8 cellular contexts compared by ENCODE assay signal in the genomic region with DNA sequence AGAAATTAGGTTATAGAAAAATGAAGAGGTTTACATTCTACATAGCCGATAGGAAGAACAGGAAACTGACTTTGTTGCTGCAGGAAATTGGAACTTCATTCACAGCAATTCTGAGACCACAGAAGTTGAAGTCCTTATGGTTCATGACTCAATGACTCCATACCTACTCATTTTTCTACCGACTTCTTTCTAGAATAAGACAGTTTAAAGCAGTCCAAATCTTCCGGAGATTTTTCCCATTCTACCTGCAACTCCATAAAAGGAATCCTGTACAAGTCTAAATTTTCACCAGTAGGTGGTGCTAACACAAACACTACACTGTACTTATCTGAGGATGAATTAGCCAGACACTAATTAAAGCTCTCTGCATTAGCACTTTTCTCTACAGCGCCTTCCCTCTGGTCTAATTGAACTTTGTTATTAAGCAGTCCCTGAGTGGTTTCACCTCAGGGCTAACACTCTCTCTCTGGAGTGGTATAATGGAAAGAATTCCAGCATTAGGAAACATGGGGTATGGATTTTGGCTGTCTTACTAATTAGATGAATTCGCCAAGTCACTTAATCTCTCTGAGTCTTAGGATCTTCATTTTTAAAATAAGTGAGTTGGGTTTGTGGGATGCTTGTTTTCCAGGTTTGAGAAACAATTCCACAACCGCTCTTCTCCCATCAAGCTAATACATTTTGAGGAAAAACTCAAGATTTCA.
A peak's percentile ranks its signal among the peaks of the same experiment; 100 is the strongest.
DNase-seq lines count a peak whose midpoint lies in the region; TF ChIP-seq lines count a peak whose summit lies in the region.

No MANE protein-coding gene starts in this region.

- H3K9ac ChIP-seq in OCI-LY3 (ENCODE audit: low read length) (peak overlapping the region; percentile 69), liver (ENCODE audit: low read depth in 1 of 2, low read length in 2 of 2) (no peak overlapping the region)

- no peak for TF ChIP-seq POLR2A in vagina (IDR thresholded peaks at IDR 0.05)
- no peak for TF ChIP-seq POLR2A in lower leg skin (IDR thresholded peaks at IDR 0.05)

- intact Hi-C loops in vagina (cut with DNase I) (loop anchor here (5.0 kb wide), 1 partner anchor 240 kb away; the partner anchor contains the start of gene RBPJ), lower leg skin (cut with DNase I; ENCODE audit: low total_unique reads) (no loop called here)

- peak; percentile 76 to 81 for TF ChIP-seq RAD21 in liver (IDR thresholded peaks at IDR 0.05)

- DNase-seq in DMS 273 (lab: John Stamatoyannopoulos, UW; ENCODE audit: unreplicated experiment) (peak; percentile 75), DMS 273 treated with DMSO at 0.1 percent for 48 hours (lab: John Stamatoyannopoulos, UW) (no peak), KBM-7 (peak; percentile 59), cerebellum (ENCODE audit: low spot score) (peak; percentile 27), vagina (ENCODE audit: extremely low spot score in 2 of 2) (no peak), lower leg skin (ENCODE audit: low spot score in 2 of 2) (no peak)

- in situ Hi-C loops in KBM-7 (cut with MboI; ENCODE audit: low pct_unique_long_range_greater_than_20kb, low sequenced_read_pairs), result no loop called here

- H3K36me3 ChIP-seq in OCI-LY3 (replicated peaks; ENCODE audit: low read depth, low read length) (peaks cover 11% of the 10 kb centered on the region), liver (ENCODE audit: control insufficient read depth in 4 of 4, insufficient read depth in 3 of 4, low read depth in 1 of 4, low read length in 3 of 4) (no peaks in the 10 kb centered on the region), vagina (no peaks in the 10 kb centered on the region)

- H3K4me3 ChIP-seq in OCI-LY3 (ENCODE audit: low read length), result peak overlapping the region; percentile 44
- H3K4me3 ChIP-seq in liver (ENCODE audit: low read depth in 1 of 3, low read length in 3 of 3), result no peak overlapping the region
- H3K4me3 ChIP-seq in vagina, result no peak overlapping the region
- H3K4me3 ChIP-seq in lower leg skin (ENCODE audit: low read depth, poor library complexity, severe bottlenecking), result no peak overlapping the region

- 47% methylated on average over 6 of the region's 6 CpGs for WGBS in liver
- 49 to 51% methylated on average over 6 of the region's 6 CpGs for WGBS in lower leg skin, 2 donors

- no peaks in the 10 kb centered on the region for H4K20me1 ChIP-seq in OCI-LY3 (ENCODE audit: insufficient read depth, low read length)

- H2AFZ ChIP-seq in OCI-LY3 (ENCODE audit: low read depth, low read length), result no peak overlapping the region

- H3K4me2 ChIP-seq in OCI-LY3 (ENCODE audit: low read length), result peak overlapping the region; percentile 76

- TF ChIP-seq CTCF in OCI-LY3 (IDR thresholded peaks at IDR 0.05; ENCODE audit: low read depth, low read length) (peak; percentile 84), liver (IDR thresholded peaks at IDR 0.05; ENCODE audit: low read depth, low read length, missing input control) (peak; percentile 63), vagina (IDR thresholded peaks at IDR 0.05) (peak; percentile 2 to 55 (median 51)), lower leg skin (IDR thresholded peaks at IDR 0.05) (no peak)

- H3K9me3 ChIP-seq in OCI-LY3 (ENCODE audit: insufficient read depth, low read length) (peaks cover 6% of the 10 kb centered on the region), liver (ENCODE audit: control insufficient read depth in 4 of 4, low read length in 3 of 4) (no peaks in the 10 kb centered on the region), vagina (no peaks in the 10 kb centered on the region)

- no peaks in the 10 kb centered on the region for H3K79me2 ChIP-seq in OCI-LY3 (ENCODE audit: low read length)

- H3K27ac ChIP-seq in OCI-LY3 (ENCODE audit: low read length) (peak overlapping the region; percentile 94), liver (ENCODE audit: low read depth in 1 of 2, low read length in 2 of 2) (no peak overlapping the region), vagina (no peak overlapping the region)

- H3K27me3 ChIP-seq in OCI-LY3 (ENCODE audit: low read depth, low read length) (no peaks in the 10 kb centered on the region), liver (ENCODE audit: control insufficient read depth in 4 of 4, insufficient read depth in 4 of 4, low read length in 3 of 4) (peaks cover 0 to 8% (median 0%) of the 10 kb centered on the region in 4 donors), vagina (no peaks in the 10 kb centered on the region)

- H3K4me1 ChIP-seq in OCI-LY3 (ENCODE audit: low read length), result peaks cover 92% of the 10 kb centered on the region
- H3K4me1 ChIP-seq in liver (ENCODE audit: control insufficient read depth in 4 of 4, insufficient read depth in 4 of 4, low read length in 3 of 4), result no peaks in the 10 kb centered on the region
- H3K4me1 ChIP-seq in vagina, result peaks cover 21% of the 10 kb centered on the region

TF ChIP-seq in liver, 16 proteins besides CTCF, POLR2A, EP300 and RAD21:
- TF ChIP-seq RXRA (IDR thresholded peaks at IDR 0.05), result no peak
- TF ChIP-seq FOXA2 (IDR thresholded peaks at IDR 0.05), result no peak
- TF ChIP-seq SP1 (IDR thresholded peaks at IDR 0.05), result no peak
- TF ChIP-seq, protein P1, sequence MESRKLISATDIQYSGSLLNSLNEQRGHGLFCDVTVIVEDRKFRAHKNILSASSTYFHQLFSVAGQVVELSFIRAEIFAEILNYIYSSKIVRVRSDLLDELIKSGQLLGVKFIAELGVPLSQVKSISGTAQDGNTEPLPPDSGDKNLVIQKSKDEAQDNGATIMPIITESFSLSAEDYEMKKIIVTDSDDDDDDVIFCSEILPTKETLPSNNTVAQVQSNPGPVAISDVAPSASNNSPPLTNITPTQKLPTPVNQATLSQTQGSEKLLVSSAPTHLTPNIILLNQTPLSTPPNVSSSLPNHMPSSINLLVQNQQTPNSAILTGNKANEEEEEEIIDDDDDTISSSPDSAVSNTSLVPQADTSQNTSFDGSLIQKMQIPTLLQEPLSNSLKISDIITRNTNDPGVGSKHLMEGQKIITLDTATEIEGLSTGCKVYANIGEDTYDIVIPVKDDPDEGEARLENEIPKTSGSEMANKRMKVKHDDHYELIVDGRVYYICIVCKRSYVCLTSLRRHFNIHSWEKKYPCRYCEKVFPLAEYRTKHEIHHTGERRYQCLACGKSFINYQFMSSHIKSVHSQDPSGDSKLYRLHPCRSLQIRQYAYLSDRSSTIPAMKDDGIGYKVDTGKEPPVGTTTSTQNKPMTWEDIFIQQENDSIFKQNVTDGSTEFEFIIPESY (IDR thresholded peaks at IDR 0.05), result no peak
- no peak for TF ChIP-seq REST (IDR thresholded peaks at IDR 0.05)
- TF ChIP-seq HNF4A (conservative IDR thresholded peaks at IDR 0.05), result no peak
- no peak for TF ChIP-seq HNF4G (IDR thresholded peaks at IDR 0.05)
- TF ChIP-seq YY1 (IDR thresholded peaks at IDR 0.05), result no peak
- no peak for TF ChIP-seq MAX (IDR thresholded peaks at IDR 0.05)
- TF ChIP-seq EGR1 (IDR thresholded peaks at IDR 0.05; ENCODE audit: low read depth in 2 of 2), result no peak
- TF ChIP-seq NR2F2 (IDR thresholded peaks at IDR 0.05), result no peak
- TF ChIP-seq TAF1 (conservative IDR thresholded peaks at IDR 0.05), result no peak
- no peak for TF ChIP-seq ATF3 (IDR thresholded peaks at IDR 0.05)
- TF ChIP-seq GABPA (IDR thresholded peaks at IDR 0.05 in 1 of 2, conservative IDR thresholded peaks at IDR 0.05 in 1 of 2), result no peak
- no peak for TF ChIP-seq JUND (IDR thresholded peaks at IDR 0.05)
- no peak for TF ChIP-seq FOXA1 (IDR thresholded peaks at IDR 0.05)

Comparison
In these comparisons a context has a peak if more than half of its experiments do, and no peak if none do; other contexts are left out.
1. DNase-seq: peak in DMS 273 (single experiment), KBM-7 (single experiment) and cerebellum (single experiment); none in DMS 273 treated with DMSO at 0.1 percent for 48 hours (single experiment), vagina (0 of 2) and lower leg skin (0 of 2).
2. CTCF ChIP-seq: peak in OCI-LY3 (single experiment), liver (single experiment) and vagina (3 of 3); none in lower leg skin (0 of 3).